Comparison of ENCODE assay signal across 16 cellular contexts in genomic region chr5:159410480-159410879, GRCh38.
DNase-seq lines count a peak whose midpoint lies in the region; ATAC-seq and TF ChIP-seq lines count a peak whose summit lies in the region.
"Had no signal": no experiment of that assay in that cellular context is flagged by ENCODE, and none has a peak within 500 bp of the region (broad histone marks: within the 10 kb centered on the region; RNA-seq: fewer than 3 reads in every experiment).

No MANE protein-coding gene starts in this region.

- POLR2A ChIA-PET in PC-3 (lab: Charles Lee; ENCODE audit: unreplicated experiment): no interaction called here

- H3K36me3 ChIP-seq in BLaER1 (no peaks in the 10 kb centered on the region), PC-3 (ENCODE audit: low read depth, low read length) (no peaks in the 10 kb centered on the region)

- no peaks in the 10 kb centered on the region for H3K9me3 ChIP-seq in BLaER1
- no peaks in the 10 kb centered on the region for H3K9me3 ChIP-seq in PC-3 (ENCODE audit: low read length)

- no peak for TF ChIP-seq CTCF in PC-3 (conservative IDR thresholded peaks at IDR 0.05; ENCODE audit: low read depth, low read length)

- H3K9me3 Mint-ChIP-seq in activated CD4-positive, alpha-beta T cell treated with anti-CD3 and anti-CD28 coated beads, Interleukin-2, amount 10 ng/mL, durations not matched to agents 24 days and 14 days: peaks cover 22% of the 10 kb centered on the region

- peaks cover 56% of the 10 kb centered on the region for H3K4me1 Mint-ChIP-seq in activated CD4-positive, alpha-beta T cell treated with anti-CD3 and anti-CD28 coated beads, Interleukin-2, amount 10 ng/mL, durations not matched to agents 24 days and 14 days

- H2AFZ ChIP-seq in PC-3 (ENCODE audit: low read length): no peak overlapping the region

- no TSS peak for BruUV-seq in PC-3 (replicated peaks; lab: Mats Ljungman, UMichigan)

- H3K27ac ChIP-seq in BLaER1: no peak overlapping the region
- no peak overlapping the region for H3K27ac ChIP-seq in PC-3 (ENCODE audit: low read length)

- H3K36me3 Mint-ChIP-seq in activated CD4-positive, alpha-beta T cell treated with anti-CD3 and anti-CD28 coated beads, Interleukin-2, amount 10 ng/mL, durations not matched to agents 24 days and 14 days (ENCODE audit: low read depth): peaks cover 11% of the 10 kb centered on the region

- intact Hi-C loops in activated CD4-positive, alpha-beta T cell treated with anti-CD3 and anti-CD28 coated beads, Interleukin-2, amount 10 ng/mL, durations not matched to agents 24 days and 14 days (cut with micrococcal nuclease): loop anchor here (1.0 to 10.0 kb wide), 6 partner anchors 48 to 704 kb away; partner anchors contain the start of genes PWWP2A and UBLCP1
- intact Hi-C loops in PC-3 (cut with micrococcal nuclease): no loop called here

- CTCF ChIA-PET in PC-3 (lab: Charles Lee): no interaction called here

- ATAC-seq in PC-3 (no peak), HG03457 (IDR thresholded peaks at IDR 0.05; ENCODE audit: unreplicated experiment) (no peak)
- ATAC-seq: Panc1 had no signal

- H3K4me1 ChIP-seq in BLaER1 (peaks cover 46% of the 10 kb centered on the region), PC-3 (ENCODE audit: insufficient read depth, low read length) (no peaks in the 10 kb centered on the region)

- H3K79me2 ChIP-seq in PC-3 (ENCODE audit: low read length): no peaks in the 10 kb centered on the region

- H3K9ac ChIP-seq in BLaER1: no peak overlapping the region
- no peak overlapping the region for H3K9ac ChIP-seq in PC-3 (ENCODE audit: low read length)

- H3K27ac Mint-ChIP-seq in activated CD4-positive, alpha-beta T cell treated with anti-CD3 and anti-CD28 coated beads, Interleukin-2, amount 10 ng/mL, durations not matched to agents 24 days and 14 days: peak overlapping the region; percentile 25

- peak overlapping the region; percentile 9 for H3K4me3 Mint-ChIP-seq in activated CD4-positive, alpha-beta T cell treated with anti-CD3 and anti-CD28 coated beads, Interleukin-2, amount 10 ng/mL, durations not matched to agents 24 days and 14 days

- H3K9me2 ChIP-seq in PC-3 (replicated peaks; ENCODE audit: low read length): no peaks in the 10 kb centered on the region

- no peaks in the 10 kb centered on the region for H4K20me1 ChIP-seq in BLaER1
- H4K20me1 ChIP-seq in PC-3 (ENCODE audit: low read length): no peaks in the 10 kb centered on the region

- H3K4me2 ChIP-seq in BLaER1 (0 out of 2 replicates have a peak overlapping the region, but pooled peaks have one; percentile 74), PC-3 (ENCODE audit: low read length) (no peak overlapping the region)

- no peaks in the 10 kb centered on the region for H3K27me3 ChIP-seq in BLaER1
- H3K27me3 ChIP-seq in PC-3 (ENCODE audit: low read length): no peaks in the 10 kb centered on the region

- H3K27me3 Mint-ChIP-seq in activated CD4-positive, alpha-beta T cell treated with anti-CD3 and anti-CD28 coated beads, Interleukin-2, amount 10 ng/mL, durations not matched to agents 24 days and 14 days: peaks cover 27% of the 10 kb centered on the region

- no peaks in the 10 kb centered on the region for H3F3A ChIP-seq in PC-3 (ENCODE audit: low read length, unreplicated experiment)

- DNase-seq in activated CD4-positive, alpha-beta T cell treated with anti-CD3 and anti-CD28 coated beads, Interleukin-2, amount 10 ng/mL, durations not matched to agents 24 days and 14 days: no peak
- DNase-seq in activated CD4-positive, alpha-beta T cell treated with anti-CD3 and anti-CD28 coated beads, Interleukin-2, amount 50 U/mL, for 4 hours: no peak
- peak; percentile 21 for DNase-seq in PC-3
- DNase-seq in iris pigment epithelial cell (ENCODE audit: low read depth): peak; percentile 77
- no peak for DNase-seq in stimulated activated naive CD4-positive, alpha-beta T cell treated with Interleukin-2 at 50 U/mL for 16 hours (lab: John Stamatoyannopoulos, UW)
- DNase-seq in activated CD4-positive, CD25-positive, alpha-beta regulatory T cell treated with anti-CD3 and anti-CD28 coated beads, Interleukin-2, amount 50 U/mL, for 72 hours: no peak
- DNase-seq: C1 segment of cervical spinal cord, DND-41, GF-D8, GOT3, NCI-H1092 treated with DMSO at 0.1 percent for 48 hours, NCI-H1694, NCI-H510A treated with DMSO at 0.1 percent for 48 hours had no signal

- H3K4me3 ChIP-seq in BLaER1 (no peak overlapping the region), PC-3 (ENCODE audit: low read length) (no peak overlapping the region)

Comparison
In these comparisons a context has a peak if more than half of its experiments do, and no peak if none do; other contexts are left out.
1. DNase-seq: peak in PC-3 (single experiment) and iris pigment epithelial cell (single experiment); none in activated CD4-positive, alpha-beta T cell treated with anti-CD3 and anti-CD28 coated beads, Interleukin-2, amount 10 ng/mL, durations not matched to agents 24 days and 14 days (single experiment), activated CD4-positive, alpha-beta T cell treated with anti-CD3 and anti-CD28 coated beads, Interleukin-2, amount 50 U/mL, for 4 hours (0 of 2), stimulated activated naive CD4-positive, alpha-beta T cell treated with Interleukin-2 at 50 U/mL for 16 hours (single experiment) and activated CD4-positive, CD25-positive, alpha-beta regulatory T cell treated with anti-CD3 and anti-CD28 coated beads, Interleukin-2, amount 50 U/mL, for 72 hours (single experiment).